In the genomic region with DNA sequence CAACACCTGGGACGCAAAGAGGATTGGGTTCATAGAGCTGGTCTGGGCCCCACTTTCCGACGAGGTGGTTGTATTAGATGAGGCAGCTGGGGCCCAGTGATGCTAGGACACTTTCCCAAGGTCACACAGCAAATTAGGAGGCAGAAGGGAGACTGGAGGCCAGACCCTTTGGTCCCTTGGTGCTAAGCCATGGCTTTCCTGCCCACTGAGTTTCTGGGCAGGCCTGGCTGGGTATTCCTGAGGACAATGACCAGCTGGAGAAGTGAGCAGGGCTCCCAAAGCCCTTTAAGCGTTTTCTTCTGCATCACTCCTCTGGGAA, we compare ENCODE assay signal across 18 cellular contexts.
"Had no signal": no experiment of that assay in that cellular context is flagged by ENCODE, and none has a peak within 500 bp of the region (broad histone marks: within the 10 kb centered on the region; RNA-seq: fewer than 3 reads in every experiment).

No MANE protein-coding gene starts in this region.

- H3K4me1 ChIP-seq: SJSA1 had no signal

- ATAC-seq: Panc1 had no signal

- DNase-seq: KBM-7, MG63, NCI-H1092, NCI-H1105 treated with DMSO at 0.1 percent for 48 hours, NCI-H1417 treated with DMSO at 0.1 percent for 48 hours, NCI-H146, NCI-H1694 treated with DMSO at 0.1 percent for 48 hours, NCI-H1930, NCI-H2081, NCI-H2107, NCI-H2227 treated with DMSO at 0.1 percent for 48 hours, NCI-H524, NCI-H748 treated with DMSO at 0.1 percent for 48 hours, Right ventricle myocardium superior, SIG-M5 had no signal

- H3K27me3 ChIP-seq: MG63 had no signal

- H3K36me3 ChIP-seq: MG63, SJSA1 had no signal

- H3K9me3 ChIP-seq: MG63, SJSA1 had no signal

- H3K27ac ChIP-seq: SJSA1, SK-N-MC had no signal

- H3K4me3 ChIP-seq: MG63, SJSA1, SK-N-MC had no signal
